9 cellular contexts compared by ENCODE assay signal in the genomic region with DNA sequence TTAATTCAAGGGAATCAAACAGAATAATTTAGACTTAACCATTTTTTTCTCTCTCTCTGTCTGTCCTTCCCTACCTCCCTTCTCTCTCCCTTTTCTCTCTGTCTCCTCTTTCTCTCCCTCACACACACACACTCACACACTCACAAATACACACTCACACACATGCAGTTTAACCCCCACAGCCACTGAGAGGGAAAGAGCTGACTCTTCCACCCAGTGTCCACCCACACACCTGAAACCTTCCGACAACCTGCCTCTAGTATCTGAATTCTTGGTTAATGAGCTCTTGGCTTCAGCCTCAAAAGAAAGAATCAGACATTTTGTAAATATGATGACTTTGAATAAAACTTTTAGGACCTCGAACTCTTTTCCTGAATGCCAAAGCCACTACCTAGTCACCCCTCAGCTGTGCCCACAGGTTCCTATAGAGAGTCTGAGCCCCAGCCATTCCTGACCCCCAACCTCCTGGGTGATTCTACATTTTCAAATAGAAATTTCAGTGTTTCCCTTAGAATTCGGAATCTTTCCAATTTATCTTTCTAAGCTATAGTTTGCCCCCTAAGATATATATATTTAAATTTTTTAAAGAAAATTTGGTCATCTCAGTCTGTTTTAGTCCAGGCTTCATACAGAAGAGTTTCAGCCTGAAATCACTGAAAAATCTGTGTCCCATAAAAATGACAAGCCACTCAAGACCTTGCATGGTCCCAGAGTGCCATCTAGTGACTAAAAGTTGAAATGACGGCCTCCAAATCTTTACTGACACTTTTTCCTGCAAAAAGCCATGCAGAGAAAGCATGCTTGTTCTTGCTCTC.
A peak's percentile ranks its signal among the peaks of the same experiment; 100 is the strongest.
DNase-seq lines count a peak whose midpoint lies in the region; TF ChIP-seq lines count a peak whose summit lies in the region.
"Had no signal": no experiment of that assay in that cellular context is flagged by ENCODE, and none has a peak within 500 bp of the region (broad histone marks: within the 10 kb centered on the region; RNA-seq: fewer than 3 reads in every experiment).

No MANE protein-coding gene starts in this region.

- H3K27me3 Mint-ChIP-seq in H9 (ENCODE audit: low read depth) (no peaks in the 10 kb centered on the region), mesothelial cell of epicardium (ENCODE audit: low read depth) (peaks cover 2% of the 10 kb centered on the region)

- no peak overlapping the region for H3K4me3 ChIP-seq in colonic mucosa
- no peak overlapping the region for H3K4me3 ChIP-seq in lower leg skin (ENCODE audit: low read depth, poor library complexity, severe bottlenecking)

- H2BK15ac ChIP-seq in H9 (ENCODE audit: low read depth, low read length), result no peak overlapping the region

- no peak overlapping the region for H3K23ac ChIP-seq in H9 (ENCODE audit: insufficient read length, low read depth, low read length)

- peaks cover 27 to 28% of the 10 kb centered on the region in 2 experiments for H3K4me1 Mint-ChIP-seq in H9
- peaks cover 21% of the 10 kb centered on the region for H3K4me1 Mint-ChIP-seq in mesothelial cell of epicardium

- H3K9me3 ChIP-seq in H9 (ENCODE audit: control insufficient read depth, low read depth, low read length), result no peaks in the 10 kb centered on the region
- H3K9me3 ChIP-seq in colonic mucosa, result no peaks in the 10 kb centered on the region

- intact Hi-C loops in colonic mucosa (cut with DNase I) (loop anchor here (5.0 to 10.0 kb wide), 3 partner anchors 200 to 728 kb away; no protein-coding TSS in a partner anchor), lower leg skin (cut with DNase I; ENCODE audit: low total_unique reads) (no loop called here)

- DNase-seq in NCI-H2029 treated with DMSO at 0.1 percent for 48 hours (lab: John Stamatoyannopoulos, UW) (peak; percentile 11), NCI-H2029 (lab: John Stamatoyannopoulos, UW) (no peak), H9 (peak; percentile 41), NCI-H82 (lab: John Stamatoyannopoulos, UW) (peak; percentile 55), colonic mucosa (peak; percentile 45), mesothelial cell of epicardium (ENCODE audit: low spot score in 2 of 2, unreplicated experiment in 2 of 2) (no peak), lower leg skin (ENCODE audit: low spot score in 2 of 2) (no peak), SHP77 treated with DMSO at 0.1 percent for 48 hours (lab: John Stamatoyannopoulos, UW) (no peak)

- H3K27ac ChIP-seq in H9 (ENCODE audit: insufficient read length, low read depth, low read length), result no peak overlapping the region
- H3K27ac ChIP-seq in colonic mucosa, result no peak overlapping the region

- H4K20me1 ChIP-seq in H9 (ENCODE audit: control insufficient read depth, insufficient read depth, insufficient read length), result no peaks in the 10 kb centered on the region

- no peak overlapping the region for H4K91ac ChIP-seq in H9 (ENCODE audit: insufficient read length, low read depth, low read length)

- peaks cover 0 to 17% (median 4%) of the 10 kb centered on the region in 3 experiments; a peak in 4 of 7 replicates for H3K36me3 Mint-ChIP-seq in H9 (ENCODE audit: insufficient read depth in 1 of 3, low read depth in 3 of 3)
- H3K36me3 Mint-ChIP-seq in mesothelial cell of epicardium, result no peaks in the 10 kb centered on the region

- H2BK12ac ChIP-seq in H9 (ENCODE audit: insufficient read length, low read depth, low read length), result no peak overlapping the region

- H3K9ac ChIP-seq in H9 (ENCODE audit: extremely low read depth, insufficient read length, low read length) (no peak overlapping the region), colonic mucosa (ENCODE audit: low read depth in 2 of 2, low read length in 2 of 2) (no peak overlapping the region)

- H3K79me1 ChIP-seq in H9 (ENCODE audit: insufficient read depth, low read depth, low read length, poor library complexity, severe bottlenecking), result no peaks in the 10 kb centered on the region

- no peak overlapping the region for H2BK5ac ChIP-seq in H9 (ENCODE audit: insufficient read length, low read length)

- H2AFZ ChIP-seq in H9 (ENCODE audit: low read length), result no peak overlapping the region

- WGBS in H9 (ENCODE audit: extremely low coverage, insufficient read length, low lambda C conversion rate), result no CpG with 5 or more reads among the region's 4 CpGs
- WGBS in lower leg skin, 2 donors, result 46 to 50% methylated on average over 4 of the region's 4 CpGs

- no peak overlapping the region for H2BK120ac ChIP-seq in H9 (ENCODE audit: low read depth, low read length, poor library complexity, severe bottlenecking)

- peaks cover 9% of the 10 kb centered on the region; the same call in 1 of the 2 replicates for H3K4me1 ChIP-seq in H9 (ENCODE audit: insufficient read depth, low read length)
- no peaks in the 10 kb centered on the region for H3K4me1 ChIP-seq in colonic mucosa

- H3K9me3 Mint-ChIP-seq in H9 (no peaks in the 10 kb centered on the region), mesothelial cell of epicardium (no peaks in the 10 kb centered on the region)
- H3K9me3 Mint-ChIP-seq: CD4-positive, alpha-beta T cell had no signal

- no peak for TF ChIP-seq POLR2A in lower leg skin (IDR thresholded peaks at IDR 0.05)

- no peak overlapping the region for H2AK5ac ChIP-seq in H9 (ENCODE audit: insufficient read length, low read length)

- no peaks in the 10 kb centered on the region for H3K79me2 ChIP-seq in H9 (ENCODE audit: insufficient read depth, low read length)

- H3K4me2 ChIP-seq in H9 (ENCODE audit: insufficient read depth, insufficient read length, low read length), result no peak overlapping the region

- H3K4me3 Mint-ChIP-seq in H9 (peak overlapping the region in 1 of 2 experiments; percentile 59; a peak in 1 of 5 replicates), mesothelial cell of epicardium (peak overlapping the region; percentile 46)
- H3K4me3 Mint-ChIP-seq: CD4-positive, alpha-beta T cell had no signal

- H3K4ac ChIP-seq in H9 (ENCODE audit: low read depth, low read length), result no peak overlapping the region

- H3K56ac ChIP-seq in H9 (ENCODE audit: insufficient read length, low read depth, low read length), result no peak overlapping the region

- no peak overlapping the region for H2BK20ac ChIP-seq in H9 (ENCODE audit: low read depth, low read length, poor library complexity, severe bottlenecking)

- no peak overlapping the region for H3T11ph ChIP-seq in H9 (ENCODE audit: low read length)

- H3K14ac ChIP-seq in H9 (ENCODE audit: insufficient read depth, low read length), result no peak overlapping the region

- no peaks in the 10 kb centered on the region for H3K27me3 ChIP-seq in H9 (ENCODE audit: insufficient read depth, low read length)
- no peaks in the 10 kb centered on the region for H3K27me3 ChIP-seq in colonic mucosa

- peak overlapping the region; percentile 23 to 89 (median 87); a peak in 6 of 7 replicates for H3K27ac Mint-ChIP-seq in H9
- peak overlapping the region; percentile 4 for H3K27ac Mint-ChIP-seq in mesothelial cell of epicardium
- H3K27ac Mint-ChIP-seq: CD4-positive, alpha-beta T cell had no signal

- no peak overlapping the region for H4K5ac ChIP-seq in H9 (ENCODE audit: insufficient read length, low read depth, low read length)

- H3K36me3 ChIP-seq in colonic mucosa, result no peaks in the 10 kb centered on the region

- H4K8ac ChIP-seq in H9 (replicated peaks; ENCODE audit: insufficient read length, low read depth, low read length), result no peak overlapping the region

- peak; percentile 89 for TF ChIP-seq CTCF in H9 (conservative IDR thresholded peaks at IDR 0.05)
- TF ChIP-seq CTCF in colonic mucosa (IDR thresholded peaks at IDR 0.05), result peak; percentile 56
- peak; percentile 57 for TF ChIP-seq CTCF in mesothelial cell of epicardium (IDR thresholded peaks at IDR 0.05; ENCODE audit: unreplicated experiment)
- TF ChIP-seq CTCF in lower leg skin (IDR thresholded peaks at IDR 0.05), result no peak

- H3K18ac ChIP-seq in H9 (ENCODE audit: insufficient read length, low read depth, low read length), result no peak overlapping the region

- no peaks in the 10 kb centered on the region for H3K23me2 ChIP-seq in H9 (ENCODE audit: insufficient read length, low read depth, low read length, poor library complexity, severe bottlenecking)

Comparison
In these comparisons a context has a peak if more than half of its experiments do, and no peak if none do; other contexts are left out.
1. DNase-seq: peak in NCI-H2029 treated with DMSO at 0.1 percent for 48 hours (single experiment), H9 (single experiment), NCI-H82 (single experiment) and colonic mucosa (single experiment); none in NCI-H2029 (single experiment), mesothelial cell of epicardium (0 of 2), lower leg skin (0 of 2) and SHP77 treated with DMSO at 0.1 percent for 48 hours (single experiment).
2. CTCF ChIP-seq: peak in H9 (single experiment), colonic mucosa (single experiment) and mesothelial cell of epicardium (single experiment); none in lower leg skin (0 of 3).